Comparison of ENCODE assay signal across 1 cellular context in genomic region chr11:111573821-111574249, GRCh38.
TF ChIP-seq lines count a peak whose summit lies in the region.

No MANE protein-coding gene starts in this region.

TF ChIP-seq in GM12878, 131 proteins besides CTCF, POLR2A, EP300 and RAD21:
- no peak for TF ChIP-seq FOXK2 (IDR thresholded peaks at IDR 0.05)
- no peak for TF ChIP-seq HDAC6 (IDR thresholded peaks at IDR 0.05; ENCODE audit: unreplicated experiment)
- TF ChIP-seq CHD4 (IDR thresholded peaks at IDR 0.05) = no peak
- no peak for TF ChIP-seq TAF1 (IDR thresholded peaks at IDR 0.05; ENCODE audit: borderline replicate concordance, low read depth, low read length)
- TF ChIP-seq REST (IDR thresholded peaks at IDR 0.05; ENCODE audit: low read depth, low read length) = no peak
- TF ChIP-seq RUNX3 (IDR thresholded peaks at IDR 0.05; ENCODE audit: low read length) = no peak
